ENCODE assay signal across 19 cellular contexts in genomic region chr17:40696651-40697072, GRCh38. TPM values are rescaled to one million over a fixed set of nuclear protein-coding genes. Genes with fewer than 3 reads are reported as not detected.
A peak's percentile ranks its signal among the peaks of the same experiment; 100 is the strongest.
DNase-seq lines count a peak whose midpoint lies in the region; TF ChIP-seq lines count a peak whose summit lies in the region.
"Had no signal": no experiment of that assay in that cellular context is flagged by ENCODE, and none has a peak within 500 bp of the region (broad histone marks: within the 10 kb centered on the region; RNA-seq: fewer than 3 reads in every experiment).

No MANE protein-coding gene starts in this region.

- H2BK12ac ChIP-seq in trophoblast cell (ENCODE audit: low read length), result peak overlapping the region; percentile 30

- H4K12ac ChIP-seq in trophoblast cell (ENCODE audit: low read depth, low read length), result no peak overlapping the region

- H3K4me2 ChIP-seq in OCI-LY3 (ENCODE audit: low read length), result no peak overlapping the region
- H3K4me2 ChIP-seq in trophoblast cell (ENCODE audit: low read length), result no peak overlapping the region
- H3K4me2 ChIP-seq: KMS-11 had no signal

- no CpG with 5 or more reads among the region's 3 CpGs for WGBS in trophoblast cell (ENCODE audit: extremely low coverage, insufficient coverage, insufficient read length)

- H3K79me2 ChIP-seq in OCI-LY3 (ENCODE audit: low read length) (no peaks in the 10 kb centered on the region), trophoblast cell (ENCODE audit: control insufficient read depth, insufficient read depth, low read length, poor library complexity) (no peaks in the 10 kb centered on the region)

- H2AFZ ChIP-seq in OCI-LY3 (ENCODE audit: low read depth, low read length) (peak overlapping the region; percentile 41; the same call in 1 of the 2 replicates), trophoblast cell (ENCODE audit: insufficient read depth, low read length, poor library complexity) (no peak overlapping the region)

- H3K9ac ChIP-seq in OCI-LY3 (ENCODE audit: low read length), result no peak overlapping the region
- H3K9ac ChIP-seq in trophoblast cell (ENCODE audit: low read length), result no peak overlapping the region
- H3K9ac ChIP-seq: KMS-11 had no signal

- H3K9me3 ChIP-seq in OCI-LY3 (ENCODE audit: insufficient read depth, low read length) (no peaks in the 10 kb centered on the region), trophoblast cell (ENCODE audit: insufficient read depth, low read depth, low read length) (no peaks in the 10 kb centered on the region)
- H3K9me3 ChIP-seq: ascending aorta, testis had no signal

- peak overlapping the region; percentile 18 for H4K91ac ChIP-seq in trophoblast cell (ENCODE audit: low read depth, low read length)

- no peak overlapping the region for H3K18ac ChIP-seq in trophoblast cell (ENCODE audit: low read length)

- no peaks in the 10 kb centered on the region for H3K36me3 ChIP-seq in OCI-LY3 (replicated peaks; ENCODE audit: low read depth, low read length)
- no peaks in the 10 kb centered on the region for H3K36me3 ChIP-seq in trophoblast cell (ENCODE audit: control insufficient read depth in 1 of 2, insufficient read depth in 2 of 2, low read length in 2 of 2)
- H3K36me3 ChIP-seq: ascending aorta had no signal

- H4K8ac ChIP-seq in trophoblast cell (ENCODE audit: low read depth, low read length), result no peak overlapping the region

- H3K4me3 ChIP-seq in OCI-LY3 (ENCODE audit: low read length) (no peak overlapping the region), trophoblast cell (ENCODE audit: low read depth, low read length) (no peak overlapping the region)
- H3K4me3 ChIP-seq: ascending aorta, testis had no signal

- no peaks in the 10 kb centered on the region for H4K20me1 ChIP-seq in OCI-LY3 (ENCODE audit: insufficient read depth, low read length)

- no peak for DNase-seq in epithelial cell of prostate (ENCODE audit: low read depth, low spot score)
- no peak for DNase-seq in trophoblast cell
- DNase-seq in SHP77 (lab: John Stamatoyannopoulos, UW), result no peak
- DNase-seq in SK-N-DZ (ENCODE audit: low spot score), result no peak
- no peak for DNase-seq in ecto neural progenitor cell (ENCODE audit: low spot score)
- DNase-seq: activated CD4-positive, alpha-beta T cell treated with anti-CD3 and anti-CD28 coated beads for 36 hours; activated naive CD4-positive, alpha-beta T cell; islet precursor cell; nucleus accumbens; SIG-M5; stimulated activated CD4-positive, alpha-beta T cell treated with anti-CD3 and anti-CD28 coated beads, Interleukin-2, amount 100 ng/mL, for 48 hours; stimulated activated CD8-positive, alpha-beta memory T cell treated with anti-CD3 and anti-CD28 coated beads, Interleukin-4, amount 100 ng/mL, for 48 hours; T-helper 9 cell; testis had no signal

- no peak overlapping the region for H2BK5ac ChIP-seq in trophoblast cell (ENCODE audit: low read depth, low read length, poor library complexity)

- H3K27me3 ChIP-seq in OCI-LY3 (ENCODE audit: low read depth, low read length) (peaks cover 24% of the 10 kb centered on the region), trophoblast cell (ENCODE audit: insufficient read depth, low read length) (no peaks in the 10 kb centered on the region)
- H3K27me3 ChIP-seq: ascending aorta, testis had no signal

- no peak overlapping the region for H3K23ac ChIP-seq in trophoblast cell (ENCODE audit: low read length)

- H3K27ac ChIP-seq in OCI-LY3 (ENCODE audit: low read length), result no peak overlapping the region
- peak overlapping the region; percentile 10 for H3K27ac ChIP-seq in epithelial cell of prostate
- no peak overlapping the region for H3K27ac ChIP-seq in trophoblast cell (ENCODE audit: low read depth, low read length)
- H3K27ac ChIP-seq: ascending aorta, C4-2B, HL-60, KMS-11, testis had no signal

- TF ChIP-seq CTCF in OCI-LY3 (IDR thresholded peaks at IDR 0.05; ENCODE audit: low read depth, low read length), result no peak

- peaks cover 9% of the 10 kb centered on the region for H3K4me1 ChIP-seq in OCI-LY3 (ENCODE audit: low read length)
- H3K4me1 ChIP-seq in trophoblast cell (ENCODE audit: control insufficient read depth in 1 of 2, insufficient read depth in 2 of 2, low read length in 2 of 2), result peaks cover 0 to 6% of the 10 kb centered on the region in 2 experiments
- H3K4me1 ChIP-seq: ascending aorta, testis had no signal

- H3K4ac ChIP-seq in trophoblast cell (ENCODE audit: low read depth, low read length), result no peak overlapping the region

- H3K79me1 ChIP-seq in trophoblast cell (ENCODE audit: low read length), result peaks cover 5% of the 10 kb centered on the region

- H3K14ac ChIP-seq in trophoblast cell (ENCODE audit: low read length), result no peak overlapping the region

- H2BK120ac ChIP-seq in trophoblast cell (ENCODE audit: insufficient read depth, low read length, poor library complexity), result no peak overlapping the region

- H2AK5ac ChIP-seq in trophoblast cell (ENCODE audit: low read length), result no peak overlapping the region

RNA-seq across cellular contexts. Expression of gene KRT24, which starts 6.9 kb away (rescaled TPM):
- 0.03 TPM in 1 of 2 replicates, not detected in the other for polyA plus RNA-seq in trophoblast cell (2013)
- polyA plus RNA-seq in SK-N-DZ (2014; cell fraction: cytosol; rRNA removed), result not detected in 2 replicates
- polyA plus RNA-seq in SK-N-DZ (2014; cell fraction: nucleus; rRNA removed), result not detected in 2 replicates

RNA-seq across cellular contexts. Expression of gene KRT222, which starts 31.7 kb away (rescaled TPM):
- polyA plus RNA-seq in trophoblast cell (2013), result 0.08 and 0.10 TPM in 2 replicates
- polyA plus RNA-seq in SK-N-DZ (2014; cell fraction: cytosol; rRNA removed), result not detected in 2 replicates
- polyA plus RNA-seq in SK-N-DZ (2014; cell fraction: nucleus; rRNA removed), result not detected in 2 replicates

RNA-seq across cellular contexts. Expression of gene SMARCE1, which starts 49.0 kb away (rescaled TPM):
- polyA plus RNA-seq in trophoblast cell (2013), result 112 and 118 TPM in 2 replicates
- 139 and 149 TPM in 2 replicates for polyA plus RNA-seq in SK-N-DZ (2014; cell fraction: cytosol; rRNA removed)
- 97.4 and 104 TPM in 2 replicates for polyA plus RNA-seq in SK-N-DZ (2014; cell fraction: nucleus; rRNA removed)

RNA-seq across cellular contexts. Expression of gene KRT25, which starts 58.5 kb away (rescaled TPM):
- not detected in 2 replicates for polyA plus RNA-seq in trophoblast cell (2013)
- polyA plus RNA-seq in SK-N-DZ (2014; cell fraction: cytosol; rRNA removed), result not detected in 2 replicates
- polyA plus RNA-seq in SK-N-DZ (2014; cell fraction: nucleus; rRNA removed), result not detected in 2 replicates
